Comparison of ENCODE assay signal across 12 cellular contexts in the genomic region with DNA sequence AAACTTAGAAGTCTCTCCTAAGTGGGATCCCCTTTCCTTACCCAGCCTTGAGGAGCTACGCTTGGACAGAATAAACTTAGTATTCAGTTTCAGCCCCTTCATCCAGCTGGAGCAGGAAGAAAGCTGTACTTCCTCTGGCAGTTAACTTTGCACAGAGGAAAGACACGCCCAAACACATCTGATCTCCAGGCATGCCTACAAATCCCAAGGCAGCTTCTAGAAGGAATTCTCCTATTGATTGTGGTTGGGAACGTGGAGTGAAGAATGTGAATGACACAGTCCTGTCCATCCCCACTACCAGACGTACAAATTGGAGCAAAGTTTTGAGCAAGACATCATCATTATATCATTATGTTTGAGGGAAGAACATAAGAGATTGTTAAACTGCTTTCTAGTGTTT. TPM values are rescaled to one million over a fixed set of nuclear protein-coding genes. Genes with fewer than 3 reads are reported as not detected.
DNase-seq lines count a peak whose midpoint lies in the region; ATAC-seq, FAIRE-seq and TF ChIP-seq lines count a peak whose summit lies in the region.
"Had no signal": no experiment of that assay in that cellular context is flagged by ENCODE, and none has a peak within 500 bp of the region (broad histone marks: within the 10 kb centered on the region; RNA-seq: fewer than 3 reads in every experiment).

No MANE protein-coding gene starts in this region.

- H3K36me3 ChIP-seq in heart left ventricle (no peaks in the 10 kb centered on the region), left ventricle myocardium inferior (no peaks in the 10 kb centered on the region), small intestine (ENCODE audit: control insufficient read depth in 2 of 2, insufficient read depth in 2 of 2, low read length in 2 of 2) (no peaks in the 10 kb centered on the region)

- peaks cover 0 to 10% (median 4%) of the 10 kb centered on the region in 12 donors for H3K4me1 ChIP-seq in heart left ventricle
- peaks cover 9% of the 10 kb centered on the region for H3K4me1 ChIP-seq in left ventricle myocardium inferior
- no peaks in the 10 kb centered on the region for H3K4me1 ChIP-seq in small intestine (ENCODE audit: control insufficient read depth in 2 of 2, insufficient read depth in 1 of 2, low read depth in 1 of 2, low read length in 1 of 2)

- DNase-seq in heart left ventricle, result no peak
- no peak for DNase-seq in left ventricle myocardium inferior
- peak; percentile 50 for DNase-seq in RWPE1 (ENCODE audit: low spot score)
- DNase-seq in fibroblast of peridontal ligament (ENCODE audit: extremely low read depth), result peak; percentile 54
- peak; percentile 51 for DNase-seq in small intestine
- no peak for DNase-seq in caudate nucleus (lab: John Stamatoyannopoulos, UW)
- DNase-seq in activated CD4-positive, alpha-beta T cell treated with anti-CD3 and anti-CD28 coated beads, Interleukin-2, amount 50 U/mL, for 4 hours, result no peak
- DNase-seq in globus pallidus (ENCODE audit: low spot score), result no peak
- DNase-seq: NCI-H1417 treated with DMSO at 0.1 percent for 48 hours, trophoblast cell had no signal

- H3K4me3 ChIP-seq in heart left ventricle, result no peak overlapping the region
- no peak overlapping the region for H3K4me3 ChIP-seq in left ventricle myocardium inferior
- no peak overlapping the region for H3K4me3 ChIP-seq in small intestine (ENCODE audit: low read depth in 1 of 2, low read length in 2 of 2)

- CTCF ChIA-PET in RWPE1 (lab: Yijun Ruan, JAX), result no interaction called here

- FAIRE-seq in small intestine (lab: Jason Lieb, UNC), result no peak
- FAIRE-seq: G401.6, HTR-8/SVneo had no signal

- H3K27me3 ChIP-seq in heart left ventricle, result no peaks in the 10 kb centered on the region
- no peaks in the 10 kb centered on the region for H3K27me3 ChIP-seq in left ventricle myocardium inferior (ENCODE audit: low read depth)
- H3K27me3 ChIP-seq in small intestine (ENCODE audit: control insufficient read depth in 2 of 2, insufficient read depth in 2 of 2, low read length in 2 of 2), result no peaks in the 10 kb centered on the region

- TF ChIP-seq CTCF in heart left ventricle (IDR thresholded peaks at IDR 0.05) (no peak), left ventricle myocardium inferior (IDR thresholded peaks at IDR 0.05; ENCODE audit: borderline replicate concordance) (no peak), RWPE1 (conservative IDR thresholded peaks at IDR 0.05; ENCODE audit: low read depth) (no peak)

- peak in 3 of 4 donors; percentile 29 to 74 (median 39) for ATAC-seq in heart left ventricle

- H3K27ac ChIP-seq in heart left ventricle (no peak overlapping the region), left ventricle myocardium inferior (replicated peaks) (no peak overlapping the region), RWPE1 (no peak overlapping the region), small intestine (ENCODE audit: low read depth in 1 of 2, low read length in 1 of 2) (no peak overlapping the region), caudate nucleus (ENCODE audit: low read depth, low read length) (no peak overlapping the region)

- WGBS in heart left ventricle, 4 donors, result 36 to 56% (median 44%) methylated on average over 4 of the region's 4 CpGs
- WGBS in small intestine, 3 donors, result 17 to 27% (median 25%) methylated on average over 4 of the region's 4 CpGs

- H3K9me3 ChIP-seq in heart left ventricle (no peaks in the 10 kb centered on the region), left ventricle myocardium inferior (replicated peaks) (no peaks in the 10 kb centered on the region), small intestine (ENCODE audit: control insufficient read depth, low read depth) (no peaks in the 10 kb centered on the region)

- no peak for TF ChIP-seq POLR2A in heart left ventricle (IDR thresholded peaks at IDR 0.05)

- intact Hi-C loops in heart left ventricle (cut with DNase I), result loop anchor here in 4 of 10 donors (5.0 to 10.0 kb wide), 3 partner anchors 63 to 77 kb away; no protein-coding TSS in a partner anchor
- intact Hi-C loops in left ventricle myocardium inferior (cut with micrococcal nuclease), result no loop called here

- POLR2A ChIA-PET in RWPE1 (lab: Yijun Ruan, JAX; ENCODE audit: low non-redundant PET), result no interaction called here

RNA-seq across cellular contexts. Expression of a gene that starts 6.6 kb away (rescaled TPM):
- total RNA-seq in heart left ventricle, result 100 to 1,000 TPM in 8 of 9 donors, 10 to 100 TPM in 1; 87.8 to 181 (median 123) TPM
- 10 to 100 TPM; 16.0 to 40.0 TPM for polyA plus RNA-seq in heart left ventricle
- total RNA-seq in left ventricle myocardium inferior, result 168 TPM
- polyA plus RNA-seq in small intestine, result 1 to 10 TPM; 2.0 to 6.7 (median 2.4) TPM

Comparison
In these comparisons a context has a peak if more than half of its experiments do, and no peak if none do; other contexts are left out.
1. DNase-seq: peak in RWPE1 (single experiment), fibroblast of peridontal ligament (single experiment) and small intestine (single experiment); none in heart left ventricle (0 of 5), left ventricle myocardium inferior (single experiment), caudate nucleus (0 of 61), activated CD4-positive, alpha-beta T cell treated with anti-CD3 and anti-CD28 coated beads, Interleukin-2, amount 50 U/mL, for 4 hours (0 of 2) and globus pallidus (single experiment).